12 cellular contexts compared by ENCODE assay signal in the genomic region with DNA sequence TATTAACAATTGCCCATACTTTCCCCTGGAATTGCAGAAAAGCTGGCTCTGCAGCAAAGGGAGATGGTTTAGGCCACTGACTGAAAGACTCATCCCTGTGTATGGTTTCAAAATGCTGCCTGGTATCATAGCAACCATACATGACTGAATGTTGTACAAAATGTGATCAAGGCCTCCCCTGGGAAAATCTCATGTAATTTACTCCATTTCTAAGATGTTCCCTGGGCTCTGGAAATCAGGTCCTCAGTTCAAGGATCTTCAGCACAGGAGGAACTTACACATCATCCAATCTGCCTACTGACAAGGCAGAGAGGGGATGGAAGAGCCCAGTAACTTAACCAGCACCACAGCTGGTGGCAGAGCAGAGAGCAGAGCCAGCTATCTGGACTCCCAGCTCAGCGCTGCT.
A peak's percentile ranks its signal among the peaks of the same experiment; 100 is the strongest.
DNase-seq lines count a peak whose midpoint lies in the region; TF ChIP-seq lines count a peak whose summit lies in the region.
"Had no signal": no experiment of that assay in that cellular context is flagged by ENCODE, and none has a peak within 500 bp of the region (broad histone marks: within the 10 kb centered on the region; RNA-seq: fewer than 3 reads in every experiment).

No MANE protein-coding gene starts in this region.

- peak overlapping the region; percentile 65 for H3K18ac ChIP-seq in neuronal stem cell (ENCODE audit: low read length)

- H2BK120ac ChIP-seq in neuronal stem cell (ENCODE audit: low read depth, low read length): no peak overlapping the region

- H3K27me3 Mint-ChIP-seq in chondrocyte (ENCODE audit: low read depth): no peaks in the 10 kb centered on the region
- H3K27me3 Mint-ChIP-seq: activated B cell treated with CpG ODN at 0.5 μM for 24 hours had no signal

- no peaks in the 10 kb centered on the region for H3K79me1 ChIP-seq in neuronal stem cell (ENCODE audit: low read depth, low read length)

- H3K9me3 ChIP-seq in neuronal stem cell (replicated peaks in 1 of 2; ENCODE audit: control insufficient read depth in 2 of 2, insufficient read depth in 1 of 2, low read depth in 1 of 2, low read length in 2 of 2) (no peaks in the 10 kb centered on the region), Karpas-422 (ENCODE audit: low read length) (no peaks in the 10 kb centered on the region)

- no peaks in the 10 kb centered on the region for H3K9me2 ChIP-seq in Karpas-422 (replicated peaks; ENCODE audit: insufficient read depth, low read length)

- H4K8ac ChIP-seq in neuronal stem cell (ENCODE audit: low read depth, low read length): no peak overlapping the region

- H2BK15ac ChIP-seq in neuronal stem cell (ENCODE audit: low read length): no peak overlapping the region

- WGBS in neuronal stem cell (ENCODE audit: extremely low coverage in 2 of 2, insufficient read length in 2 of 2, insufficient replicate concordance in 1 of 2), 2 donors: no CpG with 5 or more reads among the region's 1 CpG

- H2AFZ ChIP-seq in neuronal stem cell (ENCODE audit: low read length) (no peak overlapping the region), Karpas-422 (ENCODE audit: low read length) (no peak overlapping the region)

- H3K4me2 ChIP-seq in neuronal stem cell (ENCODE audit: insufficient read depth, low read length, poor library complexity, severe bottlenecking): no peak overlapping the region
- no peak overlapping the region for H3K4me2 ChIP-seq in Karpas-422 (ENCODE audit: low read depth, low read length, poor library complexity, severe bottlenecking)
- H3K4me2 ChIP-seq: KMS-11 had no signal

- no peaks in the 10 kb centered on the region for H3K79me2 ChIP-seq in Karpas-422 (ENCODE audit: low read length)

- TF ChIP-seq CTCF in chondrocyte (IDR thresholded peaks at IDR 0.05): no peak

- H3K9ac ChIP-seq in neuronal stem cell (ENCODE audit: low read depth, low read length, poor library complexity): no peak overlapping the region
- no peak overlapping the region for H3K9ac ChIP-seq in Karpas-422 (ENCODE audit: low read length)
- H3K9ac ChIP-seq: KMS-11 had no signal

- H3K4me3 Mint-ChIP-seq in chondrocyte (ENCODE audit: unreplicated experiment): no peak overlapping the region
- H3K4me3 Mint-ChIP-seq: activated B cell treated with CpG ODN at 0.5 μM for 24 hours; CD8-positive, alpha-beta memory T cell had no signal

- H3K36me3 Mint-ChIP-seq in chondrocyte (ENCODE audit: low read depth): no peaks in the 10 kb centered on the region

- no peaks in the 10 kb centered on the region for H3K36me3 ChIP-seq in neuronal stem cell (replicated peaks in 1 of 2; ENCODE audit: control insufficient read depth in 2 of 2, insufficient read depth in 2 of 2, low read length in 2 of 2)
- no peaks in the 10 kb centered on the region for H3K36me3 ChIP-seq in Karpas-422 (ENCODE audit: insufficient read depth, low read length)

- no peak overlapping the region for H2BK12ac ChIP-seq in neuronal stem cell (ENCODE audit: low read length)

- no peak overlapping the region for H3K4ac ChIP-seq in neuronal stem cell (ENCODE audit: low read length)

- no peaks in the 10 kb centered on the region for H3K9me3 Mint-ChIP-seq in chondrocyte (ENCODE audit: low read depth)
- H3K9me3 Mint-ChIP-seq: activated B cell treated with CpG ODN at 0.5 μM for 24 hours; CD8-positive, alpha-beta memory T cell had no signal

- peaks cover 0 to 7% (median 0%) of the 10 kb centered on the region in 3 experiments for H3K27me3 ChIP-seq in neuronal stem cell (ENCODE audit: control insufficient read depth in 3 of 3, insufficient read depth in 3 of 3, low read depth in 1 of 3, low read length in 3 of 3)
- no peaks in the 10 kb centered on the region for H3K27me3 ChIP-seq in Karpas-422 (ENCODE audit: low read length)

- H3K14ac ChIP-seq in neuronal stem cell (ENCODE audit: low read length): no peak overlapping the region

- H3K4me1 Mint-ChIP-seq in chondrocyte (ENCODE audit: low read depth): peaks cover 59% of the 10 kb centered on the region

- H2BK5ac ChIP-seq in neuronal stem cell (ENCODE audit: low read length): no peak overlapping the region

- H4K20me1 ChIP-seq in Karpas-422 (ENCODE audit: insufficient read depth, low read depth, low read length): peaks cover 5% of the 10 kb centered on the region; the same call in 1 of the 2 replicates

- H3K27ac ChIP-seq in neuronal stem cell (replicated peaks; ENCODE audit: low read length): no peak overlapping the region
- H3K27ac ChIP-seq in Karpas-422 (ENCODE audit: low read length): no peak overlapping the region
- H3K27ac ChIP-seq: KMS-11 had no signal

- DNase-seq in DMS79 treated with DMSO at 0.1 percent for 48 hours (lab: John Stamatoyannopoulos, UW): peak; percentile 64
- DNase-seq in NCI-H187 treated with DMSO at 0.1 percent for 48 hours (lab: John Stamatoyannopoulos, UW): peak; percentile 53
- DNase-seq in chondrocyte (ENCODE audit: low spot score): no peak
- no peak for DNase-seq in neuronal stem cell (ENCODE audit: low spot score)
- DNase-seq in DMS114 treated with DMSO at 0.1 percent for 48 hours (lab: John Stamatoyannopoulos, UW; ENCODE audit: unreplicated experiment): no peak
- DNase-seq in Karpas-422: no peak
- no peak for DNase-seq in occipital lobe (lab: John Stamatoyannopoulos, UW)
- no peak for DNase-seq in hypothalamus (lab: John Stamatoyannopoulos, UW)
- DNase-seq: activated B cell treated with CpG ODN at 0.5 μM for 24 hours; activated effector memory CD4-positive, alpha-beta T cell treated with anti-CD3 and anti-CD28 coated beads, Interleukin-2, amount 50 U/mL, for 16 hours; CD8-positive, alpha-beta memory T cell had no signal

- H3K23ac ChIP-seq in neuronal stem cell (ENCODE audit: low read depth, low read length, poor library complexity): no peak overlapping the region

- H3K4me3 ChIP-seq in neuronal stem cell (ENCODE audit: low read length in 2 of 2) (no peak overlapping the region), Karpas-422 (ENCODE audit: low read length) (no peak overlapping the region)

- H3K4me1 ChIP-seq in neuronal stem cell (ENCODE audit: control insufficient read depth in 2 of 2, insufficient read depth in 1 of 2, low read depth in 1 of 2, low read length in 2 of 2) (no peaks in the 10 kb centered on the region), Karpas-422 (ENCODE audit: low read length) (no peaks in the 10 kb centered on the region; the same call in 1 of the 2 replicates)

- no peak overlapping the region for H4K91ac ChIP-seq in neuronal stem cell (ENCODE audit: low read depth, low read length, poor library complexity)

- no peak overlapping the region for H2AK5ac ChIP-seq in neuronal stem cell (ENCODE audit: low read depth, low read length)

- H3K27ac Mint-ChIP-seq in chondrocyte (ENCODE audit: unreplicated experiment): peak overlapping the region; percentile 64
- H3K27ac Mint-ChIP-seq: activated B cell treated with CpG ODN at 0.5 μM for 24 hours had no signal

Comparison
In these comparisons a context has a peak if more than half of its experiments do, and no peak if none do; other contexts are left out.
1. DNase-seq: peak in DMS79 treated with DMSO at 0.1 percent for 48 hours (single experiment) and NCI-H187 treated with DMSO at 0.1 percent for 48 hours (single experiment); none in chondrocyte (single experiment), neuronal stem cell (single experiment), DMS114 treated with DMSO at 0.1 percent for 48 hours (single experiment), Karpas-422 (single experiment), occipital lobe (single experiment) and hypothalamus (0 of 51).